In the genomic region with DNA sequence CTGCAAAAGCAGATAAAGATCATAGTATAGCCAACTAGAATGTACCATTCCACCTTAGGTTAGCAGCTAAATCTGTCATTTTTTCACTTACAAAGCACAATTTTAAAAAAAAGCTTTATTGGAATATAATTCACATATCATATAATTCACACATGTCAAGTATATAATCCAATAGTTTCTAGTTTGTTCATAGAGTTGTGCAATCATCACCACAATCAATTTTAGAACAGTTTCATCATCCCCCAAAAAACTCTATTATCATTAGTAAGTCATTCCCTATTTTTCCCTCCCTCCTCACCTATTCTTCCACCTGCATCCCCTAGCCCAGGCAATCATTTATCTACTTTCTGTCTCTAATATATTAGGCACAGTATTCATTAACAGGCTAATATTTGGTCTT, we compare ENCODE assay signal across 1 cellular context.
A peak's percentile ranks its signal among the peaks of the same experiment; 100 is the strongest.
TF ChIP-seq lines count a peak whose summit lies in the region.

No MANE protein-coding gene starts in this region.

TF ChIP-seq in IMR-90, 13 proteins besides CTCF, POLR2A, EP300 and RAD21:
- TF ChIP-seq RFX5 (IDR thresholded peaks at IDR 0.05; ENCODE audit: low read depth, low read length) (no peak), CEBPB (IDR thresholded peaks at IDR 0.05; ENCODE audit: low read depth, low read length) (peak; percentile 53), NFE2L2 (IDR thresholded peaks at IDR 0.05; ENCODE audit: low read depth, low read length) (no peak)
